19 cellular contexts compared by ENCODE assay signal in genomic region chr13:37403776-37404497, GRCh38.
DNase-seq lines count a peak whose midpoint lies in the region; ATAC-seq and TF ChIP-seq lines count a peak whose summit lies in the region.
"Had no signal": no experiment of that assay in that cellular context is flagged by ENCODE, and none has a peak within 500 bp of the region (broad histone marks: within the 10 kb centered on the region; RNA-seq: fewer than 3 reads in every experiment).

No MANE protein-coding gene starts in this region.

- TF ChIP-seq CTCF in astrocyte of the spinal cord (IDR thresholded peaks at IDR 0.05; ENCODE audit: low read depth, low read length): no peak

- no peaks in the 10 kb centered on the region for H3K27me3 ChIP-seq in ACC112 (ENCODE audit: insufficient read depth, low read length)
- no peaks in the 10 kb centered on the region for H3K27me3 ChIP-seq in effector memory CD4-positive, alpha-beta T cell (replicated peaks; ENCODE audit: control insufficient read depth, insufficient read depth, low read length, poor library complexity, severe bottlenecking)

- in situ Hi-C loops in astrocyte of the spinal cord (cut with HindIII; ENCODE audit: low sequenced_read_pairs): no loop called here

- H3K79me2 ChIP-seq in ACC112 (ENCODE audit: control insufficient read depth, insufficient read depth, low read length, unreplicated experiment): no peaks in the 10 kb centered on the region

- H2AFZ ChIP-seq in ACC112 (ENCODE audit: low read length, unreplicated experiment): peak overlapping the region; percentile 73

- peak overlapping the region; percentile 57 for H3K27ac ChIP-seq in ACC112 (ENCODE audit: low read depth, low read length)
- H3K27ac ChIP-seq in effector memory CD4-positive, alpha-beta T cell (ENCODE audit: insufficient read depth, low read length, poor library complexity, severe bottlenecking): no peak overlapping the region
- H3K27ac ChIP-seq: SK-N-MC had no signal

- no peaks in the 10 kb centered on the region for H3K36me3 ChIP-seq in ACC112 (ENCODE audit: insufficient read depth, low read length)
- H3K36me3 ChIP-seq in effector memory CD4-positive, alpha-beta T cell (ENCODE audit: control insufficient read depth, insufficient read depth, low read length): no peaks in the 10 kb centered on the region

- no peak for ATAC-seq in GM18867 (IDR thresholded peaks at IDR 0.05; ENCODE audit: unreplicated experiment)
- ATAC-seq: HepG2; stimulated activated memory B cell treated with anti-CD40 and anti-IgM and Interleukin-4, amounts not matched to agents 10 μg/mL and 1 μg/mL and 100 μg/mL, for 72 hours had no signal

- H3K4me1 ChIP-seq in ACC112 (ENCODE audit: control insufficient read depth, insufficient read depth, low read length, unreplicated experiment): peaks cover 5% of the 10 kb centered on the region
- H3K4me1 ChIP-seq in effector memory CD4-positive, alpha-beta T cell (ENCODE audit: control insufficient read depth, insufficient read depth, low read length, poor library complexity, severe bottlenecking): no peaks in the 10 kb centered on the region

- no peaks in the 10 kb centered on the region for H3K9me3 ChIP-seq in effector memory CD4-positive, alpha-beta T cell (ENCODE audit: control insufficient read depth, low read length)

- DNase-seq in GM04504 (ENCODE audit: low read depth) (peak; percentile 69), astrocyte of the spinal cord (ENCODE audit: low read depth, low spot score) (peak; percentile 92), iris pigment epithelial cell (ENCODE audit: low read depth) (peak; percentile 95), globus pallidus (ENCODE audit: low spot score) (no peak), T-helper 9 cell (no peak)
- no peak for DNase-seq in effector memory CD4-positive, alpha-beta T cell
- DNase-seq: activated CD4-positive, alpha-beta T cell treated with anti-CD3 and anti-CD28 coated beads, Interleukin-2, amount 10 ng/mL, durations not matched to agents 24 days and 14 days; activated naive CD4-positive, alpha-beta T cell treated with anti-CD3 and anti-CD28 coated beads for 36 hours; activated T-cell treated with anti-CD3 and anti-CD28 coated beads for 4 hours; DMS 273 treated with DMSO at 0.1 percent for 48 hours; effector CD8-positive, alpha-beta T cell; NCI-H2107; NCI-H69; stimulated activated CD4-positive, alpha-beta T cell treated with anti-CD3 and anti-CD28 coated beads, Interleukin-12 subunit alpha, Interleukin-12 subunit beta, amount 100 ng/mL, for 4 hours had no signal

- H3K4me3 ChIP-seq in ACC112 (ENCODE audit: low read depth, low read length) (no peak overlapping the region), astrocyte of the spinal cord (ENCODE audit: low read depth, low read length) (no peak overlapping the region)
- H3K4me3 ChIP-seq in effector memory CD4-positive, alpha-beta T cell (ENCODE audit: insufficient read depth, low read depth, low read length, poor library complexity, severe bottlenecking): no peak overlapping the region
- H3K4me3 ChIP-seq: SK-N-MC had no signal

Comparison
In these comparisons a context has a peak if more than half of its experiments do, and no peak if none do; other contexts are left out.
1. DNase-seq: peak in GM04504 (single experiment), astrocyte of the spinal cord (single experiment) and iris pigment epithelial cell (single experiment); none in globus pallidus (single experiment), effector memory CD4-positive, alpha-beta T cell (0 of 3) and T-helper 9 cell (single experiment).